In the genomic region with DNA sequence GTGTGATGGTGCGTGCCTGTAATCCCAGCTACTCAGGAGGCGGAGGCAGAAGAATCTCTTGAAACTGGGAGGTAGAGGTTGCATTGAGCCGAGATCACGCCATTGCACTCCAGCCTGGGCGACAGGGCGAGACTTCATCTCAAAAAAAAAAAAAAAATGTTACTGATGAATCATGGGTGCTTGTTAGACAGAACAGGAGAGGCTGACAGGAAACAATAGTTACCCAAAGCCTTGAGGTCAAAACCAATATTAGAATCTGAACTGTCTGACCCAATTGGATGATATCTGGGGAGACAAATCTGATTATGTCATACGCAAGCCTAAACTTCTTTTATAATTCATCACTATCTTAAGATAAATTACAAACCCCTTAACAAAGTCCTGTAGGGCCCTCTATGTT, we compare ENCODE assay signal across 35 cellular contexts. TPM values are rescaled to one million over a fixed set of nuclear protein-coding genes. Genes with fewer than 3 reads are reported as not detected.
A peak's percentile ranks its signal among the peaks of the same experiment; 100 is the strongest.
DNase-seq lines count a peak whose midpoint lies in the region; ATAC-seq and TF ChIP-seq lines count a peak whose summit lies in the region.
"Had no signal": no experiment of that assay in that cellular context is flagged by ENCODE, and none has a peak within 500 bp of the region (broad histone marks: within the 10 kb centered on the region; RNA-seq: fewer than 3 reads in every experiment).

No MANE protein-coding gene starts in this region.

- TF ChIP-seq CTCF in neural crest cell (conservative IDR thresholded peaks at IDR 0.05), result no peak
- no peak for TF ChIP-seq CTCF in vagina (IDR thresholded peaks at IDR 0.05)
- no peak for TF ChIP-seq CTCF in thyroid gland (IDR thresholded peaks at IDR 0.05)

- POLR2A ChIA-PET in activated CD4-positive, alpha-beta T cell treated with anti-CD3 and anti-CD28 coated beads for 36 hours (lab: Charles Lee), result no interaction called here

- H3K27me3 Mint-ChIP-seq in activated CD4-positive, alpha-beta T cell treated with anti-CD3 and anti-CD28 coated beads for 36 hours, result no peaks in the 10 kb centered on the region
- H3K27me3 Mint-ChIP-seq in activated T-helper 17 cell treated with anti-CD3 and anti-CD28 coated beads, Interleukin-2, amount 50 U/mL, for 72 hours, result no peaks in the 10 kb centered on the region
- H3K27me3 Mint-ChIP-seq in neural crest cell (ENCODE audit: low read depth), result no peaks in the 10 kb centered on the region
- H3K27me3 Mint-ChIP-seq: CD4-positive, alpha-beta memory T cell; CD4-positive, alpha-beta T cell; CD4-positive, CD25-positive, alpha-beta regulatory T cell; CD8-positive, alpha-beta memory T cell had no signal

- 95 to 96% methylated on average over 7 of the region's 7 CpGs for WGBS in thyroid gland, 2 donors

- no peak overlapping the region for H3K4me3 Mint-ChIP-seq in activated CD4-positive, alpha-beta T cell treated with anti-CD3 and anti-CD28 coated beads for 36 hours
- H3K4me3 Mint-ChIP-seq in activated T-helper 17 cell treated with anti-CD3 and anti-CD28 coated beads, Interleukin-2, amount 50 U/mL, for 72 hours, result no peak overlapping the region
- H3K4me3 Mint-ChIP-seq in neural crest cell, result no peak overlapping the region
- no peak overlapping the region for H3K4me3 Mint-ChIP-seq in stimulated activated effector memory CD8-positive, alpha-beta T cell treated with anti-CD3 and anti-CD28 coated beads, Interleukin-12 subunit alpha, Interleukin-12 subunit beta, amount 100 ng/mL, for 72 hours
- H3K4me3 Mint-ChIP-seq: B cell; CD14-positive monocyte; CD4-positive, alpha-beta memory T cell; CD4-positive, alpha-beta T cell; CD4-positive, CD25-positive, alpha-beta regulatory T cell; CD8-positive, alpha-beta memory T cell; CD8-positive, alpha-beta T cell had no signal

- no peaks in the 10 kb centered on the region for H3K9me3 ChIP-seq in vagina
- no peaks in the 10 kb centered on the region for H3K9me3 ChIP-seq in thyroid gland
- H3K9me3 ChIP-seq: A549; BE2C; BLaER1; BLaER1 treated with 17β-estradiol and CSF1 and Interleukin-3, amounts not matched to agents 10 nM and 100 nM; Caco-2 had no signal

- intact Hi-C loops in activated CD4-positive, alpha-beta T cell treated with anti-CD3 and anti-CD28 coated beads for 36 hours (cut with DNase I, micrococcal nuclease), result no loop called here
- intact Hi-C loops in vagina (cut with DNase I) (no loop called here), thyroid gland (cut with DNase I) (no loop called here)

- H3K36me3 Mint-ChIP-seq in activated CD4-positive, alpha-beta T cell treated with anti-CD3 and anti-CD28 coated beads for 36 hours (ENCODE audit: low read depth), result peaks cover 6% of the 10 kb centered on the region
- H3K36me3 Mint-ChIP-seq in activated T-helper 17 cell treated with anti-CD3 and anti-CD28 coated beads, Interleukin-2, amount 50 U/mL, for 72 hours (ENCODE audit: low read depth), result peaks cover 4% of the 10 kb centered on the region
- H3K36me3 Mint-ChIP-seq in neural crest cell (ENCODE audit: low read depth), result no peaks in the 10 kb centered on the region
- no peaks in the 10 kb centered on the region for H3K36me3 Mint-ChIP-seq in stimulated activated effector memory CD8-positive, alpha-beta T cell treated with anti-CD3 and anti-CD28 coated beads, Interleukin-12 subunit alpha, Interleukin-12 subunit beta, amount 100 ng/mL, for 72 hours
- H3K36me3 Mint-ChIP-seq: CD14-positive monocyte had no signal

- peak; percentile 23 for ATAC-seq in activated CD4-positive, alpha-beta T cell treated with anti-CD3 and anti-CD28 coated beads for 36 hours
- peak; percentile 39 for ATAC-seq in activated T-helper 17 cell treated with anti-CD3 and anti-CD28 coated beads, Interleukin-2, amount 50 U/mL, for 72 hours (replicated peaks)
- ATAC-seq in stimulated activated effector memory CD8-positive, alpha-beta T cell treated with anti-CD3 and anti-CD28 coated beads, Interleukin-12 subunit alpha, Interleukin-12 subunit beta, amount 100 ng/mL, for 72 hours, result peak; percentile 82
- ATAC-seq: A549; CD8-positive, alpha-beta T cell had no signal

- CTCF ChIA-PET in activated CD4-positive, alpha-beta T cell treated with anti-CD3 and anti-CD28 coated beads for 36 hours (lab: Charles Lee), result interaction anchor here (0.5 to 1.1 kb wide), 3 partner anchors 22 to 163 kb away, joined by 3 to 4 read pairs (median 3); no protein-coding TSS in a partner anchor

- H3K9me3 Mint-ChIP-seq in activated CD4-positive, alpha-beta T cell treated with anti-CD3 and anti-CD28 coated beads for 36 hours (ENCODE audit: low read depth), result no peaks in the 10 kb centered on the region
- H3K9me3 Mint-ChIP-seq in activated T-helper 17 cell treated with anti-CD3 and anti-CD28 coated beads, Interleukin-2, amount 50 U/mL, for 72 hours, result no peaks in the 10 kb centered on the region
- peaks cover 3% of the 10 kb centered on the region for H3K9me3 Mint-ChIP-seq in neural crest cell
- H3K9me3 Mint-ChIP-seq in stimulated activated effector memory CD8-positive, alpha-beta T cell treated with anti-CD3 and anti-CD28 coated beads, Interleukin-12 subunit alpha, Interleukin-12 subunit beta, amount 100 ng/mL, for 72 hours, result no peaks in the 10 kb centered on the region
- H3K9me3 Mint-ChIP-seq: CD4-positive, alpha-beta T cell; CD4-positive, CD25-positive, alpha-beta regulatory T cell; CD8-positive, alpha-beta T cell had no signal

- H3K4me1 ChIP-seq in vagina, result no peaks in the 10 kb centered on the region
- H3K4me1 ChIP-seq in thyroid gland, result no peaks in the 10 kb centered on the region
- H3K4me1 ChIP-seq: A549; BE2C; BLaER1; BLaER1 treated with 17β-estradiol and CSF1 and Interleukin-3, amounts not matched to agents 10 nM and 100 nM; Caco-2 had no signal

- no peak for DNase-seq in activated CD4-positive, alpha-beta T cell treated with anti-CD3 and anti-CD28 coated beads for 36 hours
- no peak for DNase-seq in activated CD4-positive, alpha-beta T cell treated with anti-CD3 and anti-CD28 coated beads for 4 hours
- DNase-seq in neural crest cell (ENCODE audit: low read depth, low spot score) (no peak), vagina (ENCODE audit: extremely low spot score in 2 of 2) (no peak), thyroid gland (no peak), NCI-H526 treated with DMSO at 0.1 percent for 48 hours (lab: John Stamatoyannopoulos, UW) (no peak)
- DNase-seq in stimulated activated effector memory CD8-positive, alpha-beta T cell treated with anti-CD3 and anti-CD28 coated beads, Interleukin-12 subunit alpha, Interleukin-12 subunit beta, amount 100 ng/mL, for 72 hours (ENCODE audit: low spot score in 2 of 2), result no peak
- DNase-seq: 8988T; ACHN; AML-193; BE2C; C1 segment of cervical spinal cord; Caco-2; Calu3; CD4-positive, alpha-beta memory T cell; CD4-positive, alpha-beta T cell; CD4-positive, CD25-positive, alpha-beta regulatory T cell; CD8-positive, alpha-beta memory T cell; CD8-positive, alpha-beta T cell; COR-L47; DMS 273 treated with DMSO at 0.1 percent for 48 hours; DMS153; DMS53; DMS79; DMS79 treated with DMSO at 0.1 percent for 48 hours; DND-41; EL had no signal

- H3K27ac ChIP-seq in vagina (no peak overlapping the region), thyroid gland (no peak overlapping the region)
- H3K27ac ChIP-seq: 22Rv1; A549; BLaER1; BLaER1 treated with 17β-estradiol and CSF1 and Interleukin-3, amounts not matched to agents 10 nM and 100 nM; C4-2B had no signal

- H3K4me1 Mint-ChIP-seq in activated CD4-positive, alpha-beta T cell treated with anti-CD3 and anti-CD28 coated beads for 36 hours, result no peaks in the 10 kb centered on the region
- H3K4me1 Mint-ChIP-seq in activated T-helper 17 cell treated with anti-CD3 and anti-CD28 coated beads, Interleukin-2, amount 50 U/mL, for 72 hours, result no peaks in the 10 kb centered on the region
- H3K4me1 Mint-ChIP-seq in neural crest cell, result peaks cover 7% of the 10 kb centered on the region
- no peaks in the 10 kb centered on the region for H3K4me1 Mint-ChIP-seq in stimulated activated effector memory CD8-positive, alpha-beta T cell treated with anti-CD3 and anti-CD28 coated beads, Interleukin-12 subunit alpha, Interleukin-12 subunit beta, amount 100 ng/mL, for 72 hours
- H3K4me1 Mint-ChIP-seq: B cell; CD14-positive monocyte; CD4-positive, alpha-beta memory T cell; CD4-positive, CD25-positive, alpha-beta regulatory T cell; CD8-positive, alpha-beta memory T cell had no signal

- no peaks in the 10 kb centered on the region for H3K27me3 ChIP-seq in vagina
- no peaks in the 10 kb centered on the region for H3K27me3 ChIP-seq in thyroid gland
- H3K27me3 ChIP-seq: BE2C; BLaER1; BLaER1 treated with 17β-estradiol and CSF1 and Interleukin-3, amounts not matched to agents 10 nM and 100 nM had no signal

- H3K4me3 ChIP-seq in vagina (no peak overlapping the region), thyroid gland (replicated peaks in 1 of 3) (no peak overlapping the region)
- H3K4me3 ChIP-seq: A549; BLaER1; BLaER1 treated with 17β-estradiol and CSF1 and Interleukin-3, amounts not matched to agents 10 nM and 100 nM had no signal

- H3K27ac Mint-ChIP-seq in activated CD4-positive, alpha-beta T cell treated with anti-CD3 and anti-CD28 coated beads for 36 hours, result no peak overlapping the region
- H3K27ac Mint-ChIP-seq in activated T-helper 17 cell treated with anti-CD3 and anti-CD28 coated beads, Interleukin-2, amount 50 U/mL, for 72 hours, result no peak overlapping the region
- H3K27ac Mint-ChIP-seq in neural crest cell (ENCODE audit: unreplicated experiment), result peak overlapping the region; percentile 46
- no peak overlapping the region for H3K27ac Mint-ChIP-seq in stimulated activated effector memory CD8-positive, alpha-beta T cell treated with anti-CD3 and anti-CD28 coated beads, Interleukin-12 subunit alpha, Interleukin-12 subunit beta, amount 100 ng/mL, for 72 hours
- H3K27ac Mint-ChIP-seq: B cell; CD14-positive monocyte; CD4-positive, alpha-beta memory T cell; CD4-positive, alpha-beta T cell; CD4-positive, CD25-positive, alpha-beta regulatory T cell; CD8-positive, alpha-beta T cell had no signal

- H3K36me3 ChIP-seq in vagina (no peaks in the 10 kb centered on the region), thyroid gland (no peaks in the 10 kb centered on the region)
- H3K36me3 ChIP-seq: BE2C; BLaER1; BLaER1 treated with 17β-estradiol and CSF1 and Interleukin-3, amounts not matched to agents 10 nM and 100 nM had no signal

- TF ChIP-seq POLR2A in vagina (IDR thresholded peaks at IDR 0.05) (no peak), thyroid gland (IDR thresholded peaks at IDR 0.05) (no peak)

RNA-seq across cellular contexts. Expression of a gene that starts 40.7 kb away (rescaled TPM):
- total RNA-seq in activated CD4-positive, alpha-beta T cell treated with anti-CD3 and anti-CD28 coated beads for 36 hours, result 10 to 100 TPM; 12.0 to 13.9 TPM
- total RNA-seq in activated T-helper 17 cell treated with anti-CD3 and anti-CD28 coated beads, Interleukin-2, amount 50 U/mL, for 72 hours, result 10 to 100 TPM; 14.8 to 19.6 TPM
- total RNA-seq in neural crest cell (53.6 and 54.8 TPM in 2 replicates), vagina (26.3 TPM), thyroid gland (100 to 1,000 TPM in 1 of 4 donors, 10 to 100 TPM in 3; 17.5 to 149 (median 33.1) TPM)

Comparison
In these comparisons a context has a peak if more than half of its experiments do, and no peak if none do; other contexts are left out.
1. ATAC-seq: peak in every context shown above with its lines; median percentile 82 in stimulated activated effector memory CD8-positive, alpha-beta T cell treated with anti-CD3 and anti-CD28 coated beads, Interleukin-12 subunit alpha, Interleukin-12 subunit beta, amount 100 ng/mL, for 72 hours; 39 in activated T-helper 17 cell treated with anti-CD3 and anti-CD28 coated beads, Interleukin-2, amount 50 U/mL, for 72 hours; 23 in activated CD4-positive, alpha-beta T cell treated with anti-CD3 and anti-CD28 coated beads for 36 hours.